Comparison of ENCODE assay signal across 8 cellular contexts in the genomic region with DNA sequence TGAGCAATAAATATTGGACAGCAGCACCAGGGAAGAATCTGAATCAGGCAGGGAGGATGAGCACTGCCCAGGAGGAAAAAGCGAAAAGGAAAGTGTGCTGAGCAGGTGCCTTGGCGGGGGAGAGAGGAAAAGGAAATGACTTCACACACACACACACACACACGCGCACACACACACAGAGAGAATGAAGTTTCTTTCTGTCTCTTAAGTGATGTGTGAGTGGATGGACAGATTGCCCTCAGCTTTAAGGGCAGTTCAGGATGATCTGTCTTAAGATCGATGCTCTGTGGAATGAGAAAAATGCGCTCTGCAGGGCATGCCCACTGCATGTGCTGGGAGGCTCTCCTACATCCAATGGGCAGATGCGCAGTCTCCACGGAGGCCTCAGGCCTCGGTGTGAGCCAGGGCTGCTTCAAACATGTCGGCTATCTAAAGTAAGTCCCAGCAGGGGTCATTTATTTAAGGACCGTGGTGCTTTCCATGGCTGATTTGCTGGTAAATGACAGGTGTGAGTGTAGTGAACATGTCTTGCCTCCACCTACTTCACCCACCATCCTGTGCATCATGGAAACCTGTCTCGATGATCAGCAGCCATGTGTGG. TPM values are rescaled to one million over a fixed set of nuclear protein-coding genes. Genes with fewer than 3 reads are reported as not detected.
A peak's percentile ranks its signal among the peaks of the same experiment; 100 is the strongest.
DNase-seq lines count a peak whose midpoint lies in the region; ATAC-seq and TF ChIP-seq lines count a peak whose summit lies in the region.

No MANE protein-coding gene starts in this region.

- TF ChIP-seq CTCF in AG04450 (IDR thresholded peaks at IDR 0.05; ENCODE audit: low read depth, low read length) = no peak

- H3K9me3 ChIP-seq in AG04450 (ENCODE audit: control insufficient read depth, insufficient read depth, low read length) = no peaks in the 10 kb centered on the region

- no peak for DNase-seq in AG04450 (ENCODE audit: low read depth, low spot score)
- DNase-seq in NOMO-1 (lab: John Stamatoyannopoulos, UW; ENCODE audit: unreplicated experiment in 2 of 2) = peak; percentile 44 to 67
- peak; percentile 45 for DNase-seq in activated CD8-positive, alpha-beta memory T cell treated with anti-CD3 and anti-CD28 coated beads, Interleukin-2, amount 50 U/mL, for 1 hour (ENCODE audit: extremely low read depth)
- peak; percentile 43 for DNase-seq in epithelial cell of prostate (ENCODE audit: low read depth, low spot score)
- peak; percentile 78 for DNase-seq in midbrain (lab: John Stamatoyannopoulos, UW)
- peak; percentile 75 for DNase-seq in stimulated activated CD8-positive, alpha-beta memory T cell treated with anti-CD3 and anti-CD28 coated beads, Interleukin-4, amount 100 ng/mL, for 48 hours

- TF ChIP-seq POLR2A in GM18526 (IDR thresholded peaks at IDR 0.05; ENCODE audit: extremely low read depth, insufficient read length) = peak; percentile 72

- POLR2A ChIA-PET in AG04450 (lab: Yijun Ruan, JAX) = interaction anchor here (1.6 to 2.0 kb wide), 3 partner anchors 10 to 261 kb away, joined by 4 to 11 read pairs (median 5); partner anchors contain the start of genes RAB18 and YME1L1

- H3K4me3 ChIP-seq in AG04450 (ENCODE audit: low read depth, low read length) = peak overlapping the region; percentile 84

- no peaks in the 10 kb centered on the region for H3K27me3 ChIP-seq in AG04450 (ENCODE audit: control insufficient read depth, insufficient read depth, low read length)

- peak; percentile 38 for ATAC-seq in HG03159 (IDR thresholded peaks at IDR 0.05; ENCODE audit: unreplicated experiment)

- CTCF ChIA-PET in AG04450 (lab: Charles Lee) = interaction anchor here (0.9 to 2.0 kb wide), 2 partner anchors 9 to 19 kb away, joined by 6 to 8 read pairs; no protein-coding TSS in a partner anchor

- H3K27ac ChIP-seq in AG04450 (ENCODE audit: low read depth, low read length) = peak overlapping the region; percentile 53
- peak overlapping the region; percentile 95 for H3K27ac ChIP-seq in epithelial cell of prostate

RNA-seq across cellular contexts. Expression of gene ACBD5, which starts 2.5 kb away (rescaled TPM):
- polyA plus RNA-seq in AG04450 (2011; rRNA removed) = 11.9 and 15.7 TPM in 2 replicates
- 6.7 and 9.9 TPM in 2 replicates for polyA minus RNA-seq in AG04450 (2011; rRNA and poly(A)+ RNA removed)
